In genomic region chr9:92971776-92972175, GRCh38 we compare ENCODE assay signal across 1 cellular context.
TF ChIP-seq lines count a peak whose summit lies in the region.

No MANE protein-coding gene starts in this region.

TF ChIP-seq in GM23338, 12 proteins besides CTCF, POLR2A, EP300 and RAD21 (continued from another document):
- TF ChIP-seq ZNF462 (CRISPR knock-in tag; IDR thresholded peaks at IDR 0.05) (no peak), JUNB (IDR thresholded peaks at IDR 0.05; ENCODE audit: unreplicated experiment) (no peak)
